13 cellular contexts compared by ENCODE assay signal in genomic region chr2:129483366-129483765, GRCh38.
DNase-seq lines count a peak whose midpoint lies in the region; ATAC-seq and TF ChIP-seq lines count a peak whose summit lies in the region.
"Had no signal": no experiment of that assay in that cellular context is flagged by ENCODE, and none has a peak within 500 bp of the region (broad histone marks: within the 10 kb centered on the region; RNA-seq: fewer than 3 reads in every experiment).

No MANE protein-coding gene starts in this region.

- H3F3A ChIP-seq in PC-3 (ENCODE audit: low read length, unreplicated experiment), result no peaks in the 10 kb centered on the region

- H3K9ac ChIP-seq in PC-3 (ENCODE audit: low read length), result no peak overlapping the region

- POLR2A ChIA-PET in PC-3 (lab: Charles Lee; ENCODE audit: unreplicated experiment), result no interaction called here

- peak; percentile 61 for DNase-seq in GM06990 (ENCODE audit: extremely low read depth, insufficient read length)
- DNase-seq in T-helper 17 cell, result no peak
- no peak for DNase-seq in activated CD4-positive, CD25-positive, alpha-beta regulatory T cell treated with anti-CD3 and anti-CD28 coated beads, Interleukin-2, amount 50 U/mL, for 72 hours
- no peak for DNase-seq in PC-3
- no peak for DNase-seq in natural killer cell treated with Interleukin-12 subunit alpha and Interleukin-12 subunit beta and Interleukin-15 and Interleukin-18, amount 100 ng/mL, for 72 hours (ENCODE audit: low spot score)
- no peak for DNase-seq in ovary
- DNase-seq: GF-D8, H7, NCI-H446 treated with DMSO at 0.1 percent for 48 hours had no signal

- CTCF ChIA-PET in PC-3 (lab: Charles Lee), result no interaction called here

- TF ChIP-seq POLR2A in ovary (IDR thresholded peaks at IDR 0.05), result no peak

- H3K79me2 ChIP-seq in PC-3 (ENCODE audit: low read length), result no peaks in the 10 kb centered on the region

- H3K4me1 Mint-ChIP-seq in T-helper 17 cell, result no peaks in the 10 kb centered on the region
- H3K4me1 Mint-ChIP-seq in natural killer cell treated with Interleukin-12 subunit alpha and Interleukin-12 subunit beta and Interleukin-15 and Interleukin-18, amount 100 ng/mL, for 72 hours (ENCODE audit: low read depth in 2 of 2), result no peaks in the 10 kb centered on the region
- H3K4me1 Mint-ChIP-seq: stimulated activated effector memory CD8-positive, alpha-beta T cell treated with anti-CD3 and anti-CD28 coated beads, Interleukin-12 subunit alpha, Interleukin-12 subunit beta, amount 100 ng/mL, for 72 hours had no signal

- H4K20me1 ChIP-seq in PC-3 (ENCODE audit: low read length), result no peaks in the 10 kb centered on the region

- no peak overlapping the region for H3K4me3 Mint-ChIP-seq in T-helper 17 cell
- H3K4me3 Mint-ChIP-seq in natural killer cell treated with Interleukin-12 subunit alpha and Interleukin-12 subunit beta and Interleukin-15 and Interleukin-18, amount 100 ng/mL, for 72 hours, result no peak overlapping the region
- H3K4me3 Mint-ChIP-seq: stimulated activated effector memory CD8-positive, alpha-beta T cell treated with anti-CD3 and anti-CD28 coated beads, Interleukin-12 subunit alpha, Interleukin-12 subunit beta, amount 100 ng/mL, for 72 hours had no signal

- no peaks in the 10 kb centered on the region for H3K9me2 ChIP-seq in PC-3 (replicated peaks; ENCODE audit: low read length)

- H3K27me3 ChIP-seq in GM06990 (replicated peaks; ENCODE audit: control insufficient read depth, insufficient read depth, low read length) (no peaks in the 10 kb centered on the region; the same call in 1 of the 2 replicates), PC-3 (ENCODE audit: low read length) (0 out of 2 replicates have a peak, but pooled peaks cover 4% of the 10 kb centered on the region), ovary (no peaks in the 10 kb centered on the region)

- no peak overlapping the region for H3K27ac Mint-ChIP-seq in T-helper 17 cell
- H3K27ac Mint-ChIP-seq in natural killer cell treated with Interleukin-12 subunit alpha and Interleukin-12 subunit beta and Interleukin-15 and Interleukin-18, amount 100 ng/mL, for 72 hours, result no peak overlapping the region
- H3K27ac Mint-ChIP-seq: stimulated activated effector memory CD8-positive, alpha-beta T cell treated with anti-CD3 and anti-CD28 coated beads, Interleukin-12 subunit alpha, Interleukin-12 subunit beta, amount 100 ng/mL, for 72 hours had no signal

- no TSS peak for BruUV-seq in PC-3 (replicated peaks; lab: Mats Ljungman, UMichigan)

- no peaks in the 10 kb centered on the region for H3K36me3 Mint-ChIP-seq in T-helper 17 cell (ENCODE audit: low read depth)
- H3K36me3 Mint-ChIP-seq in natural killer cell treated with Interleukin-12 subunit alpha and Interleukin-12 subunit beta and Interleukin-15 and Interleukin-18, amount 100 ng/mL, for 72 hours, result no peaks in the 10 kb centered on the region
- H3K36me3 Mint-ChIP-seq: stimulated activated effector memory CD8-positive, alpha-beta T cell treated with anti-CD3 and anti-CD28 coated beads, Interleukin-12 subunit alpha, Interleukin-12 subunit beta, amount 100 ng/mL, for 72 hours had no signal

- TF ChIP-seq CTCF in GM06990 (IDR thresholded peaks at IDR 0.05; ENCODE audit: insufficient read depth, low read length, poor library complexity, severe bottlenecking) (no peak), PC-3 (conservative IDR thresholded peaks at IDR 0.05; ENCODE audit: low read depth, low read length) (no peak), ovary (IDR thresholded peaks at IDR 0.05) (no peak)

- TF ChIP-seq EP300 in ovary (IDR thresholded peaks at IDR 0.05), result no peak

- ATAC-seq in GM21367 (IDR thresholded peaks at IDR 0.05; ENCODE audit: unreplicated experiment) (peak; percentile 86), HG03159 (IDR thresholded peaks at IDR 0.05; ENCODE audit: unreplicated experiment) (peak; percentile 82), T-helper 17 cell (peak; percentile 36), PC-3 (no peak)
- ATAC-seq in natural killer cell treated with Interleukin-12 subunit alpha and Interleukin-12 subunit beta and Interleukin-15 and Interleukin-18, amount 100 ng/mL, for 72 hours, result no peak
- ATAC-seq: HepG2 had no signal

- H3K27ac ChIP-seq in PC-3 (ENCODE audit: low read length) (no peak overlapping the region), ovary (no peak overlapping the region)

- H3K4me3 ChIP-seq in GM06990 (replicated peaks; ENCODE audit: low read depth, low read length), result no peak overlapping the region
- no peak overlapping the region for H3K4me3 ChIP-seq in PC-3 (ENCODE audit: low read length)
- H3K4me3 ChIP-seq in ovary, result no peak overlapping the region

- no peaks in the 10 kb centered on the region for H3K27me3 Mint-ChIP-seq in T-helper 17 cell
- H3K27me3 Mint-ChIP-seq in natural killer cell treated with Interleukin-12 subunit alpha and Interleukin-12 subunit beta and Interleukin-15 and Interleukin-18, amount 100 ng/mL, for 72 hours, result no peaks in the 10 kb centered on the region

- H2AFZ ChIP-seq in PC-3 (ENCODE audit: low read length), result no peak overlapping the region

- H3K9me3 ChIP-seq in T-helper 17 cell (ENCODE audit: control insufficient read depth, low read length, poor library complexity, severe bottlenecking) (no peaks in the 10 kb centered on the region), PC-3 (ENCODE audit: low read length) (no peaks in the 10 kb centered on the region), ovary (no peaks in the 10 kb centered on the region)

- H3K9me3 Mint-ChIP-seq in natural killer cell treated with Interleukin-12 subunit alpha and Interleukin-12 subunit beta and Interleukin-15 and Interleukin-18, amount 100 ng/mL, for 72 hours, result no peaks in the 10 kb centered on the region

- intact Hi-C loops in PC-3 (cut with micrococcal nuclease) (no loop called here), ovary (cut with DNase I) (no loop called here)

- H3K36me3 ChIP-seq in GM06990 (ENCODE audit: control insufficient read depth, insufficient read depth, low read length) (no peaks in the 10 kb centered on the region), PC-3 (ENCODE audit: low read depth, low read length) (no peaks in the 10 kb centered on the region), ovary (no peaks in the 10 kb centered on the region)

- H3K4me1 ChIP-seq in PC-3 (ENCODE audit: insufficient read depth, low read length) (no peaks in the 10 kb centered on the region), ovary (ENCODE audit: insufficient read depth) (no peaks in the 10 kb centered on the region)

- H3K4me2 ChIP-seq in PC-3 (ENCODE audit: low read length), result no peak overlapping the region

- WGBS in ovary, 3 donors, result 69 to 81% (median 75%) methylated on average over 4 of the region's 4 CpGs

Comparison
In these comparisons a context has a peak if more than half of its experiments do, and no peak if none do; other contexts are left out.
1. ATAC-seq: peak in GM21367 (single experiment), HG03159 (single experiment) and T-helper 17 cell (single experiment); none in PC-3 (single experiment) and natural killer cell treated with Interleukin-12 subunit alpha and Interleukin-12 subunit beta and Interleukin-15 and Interleukin-18, amount 100 ng/mL, for 72 hours (0 of 2).